11 cellular contexts compared by ENCODE assay signal in genomic region chr15:73368301-73369072, GRCh38. TPM values are rescaled to one million over a fixed set of nuclear protein-coding genes. Genes with fewer than 3 reads are reported as not detected.
DNase-seq lines count a peak whose midpoint lies in the region; ATAC-seq and TF ChIP-seq lines count a peak whose summit lies in the region.
"Had no signal": no experiment of that assay in that cellular context is flagged by ENCODE, and none has a peak within 500 bp of the region (broad histone marks: within the 10 kb centered on the region; RNA-seq: fewer than 3 reads in every experiment).

Gene HCN4, minus strand, starts transcription at chr15:73368958. Its CDS starts 688 bp downstream, at chr15:73368270.

- no peak for TF ChIP-seq CTCF in endodermal cell (conservative IDR thresholded peaks at IDR 0.05)
- no peak for TF ChIP-seq CTCF in nephron progenitor cell (IDR thresholded peaks at IDR 0.05)

- 0% methylated on average over 15 to 106 of the region's 106 CpGs for WGBS in endodermal cell (ENCODE audit: insufficient coverage in 1 of 2, insufficient read length in 1 of 2), 2 experiments

- no peak within 1 kb of the TSS for H3K27ac ChIP-seq in endodermal cell (ENCODE audit: low read depth, low read length)
- H3K27ac ChIP-seq: epithelial cell of prostate had no signal

- peaks cover 7% of the 10 kb centered on the region for H3K4me1 Mint-ChIP-seq in endodermal cell
- peaks cover 5% of the 10 kb centered on the region for H3K4me1 Mint-ChIP-seq in nephron progenitor cell
- H3K4me1 Mint-ChIP-seq in immature natural killer cell, result no peaks in the 10 kb centered on the region

- ATAC-seq in GM21786 (IDR thresholded peaks at IDR 0.05; ENCODE audit: unreplicated experiment) (no peak), GM21825 (IDR thresholded peaks at IDR 0.05; ENCODE audit: unreplicated experiment) (no peak)

- peaks cover 64% of the 10 kb centered on the region for H3K27me3 ChIP-seq in endodermal cell (ENCODE audit: control insufficient read depth, insufficient read depth, low read length, poor library complexity, severe bottlenecking)

- H3K9ac ChIP-seq in endodermal cell (ENCODE audit: extremely low read depth, low read length, poor library complexity, severe bottlenecking), result no peak within 1 kb of the TSS

- H3K4me3 ChIP-seq in endodermal cell (ENCODE audit: low read length), result peak within 1 kb of the TSS; percentile 70

- peaks cover 4% of the 10 kb centered on the region for H3K4me1 ChIP-seq in endodermal cell (ENCODE audit: control insufficient read depth, insufficient read depth, low read length)

- H3K9me3 ChIP-seq in endodermal cell (ENCODE audit: control insufficient read depth, low read length), result no peaks in the 10 kb centered on the region

- H3K36me3 ChIP-seq in endodermal cell (ENCODE audit: control insufficient read depth, insufficient read depth, low read length), result no peaks in the 10 kb centered on the region

- H3K27me3 Mint-ChIP-seq in endodermal cell (ENCODE audit: insufficient read depth), result peaks cover 61% of the 10 kb centered on the region
- peaks cover 84% of the 10 kb centered on the region for H3K27me3 Mint-ChIP-seq in nephron progenitor cell (ENCODE audit: low read depth, poor library complexity)
- H3K27me3 Mint-ChIP-seq in immature natural killer cell (ENCODE audit: low read depth in 3 of 3), result peaks cover 15 to 24% (median 16%) of the 10 kb centered on the region in 3 donors

- H3K27ac Mint-ChIP-seq in endodermal cell (no peak within 1 kb of the TSS), nephron progenitor cell (no peak within 1 kb of the TSS), immature natural killer cell (no peak within 1 kb of the TSS)

- H3K4me3 Mint-ChIP-seq in endodermal cell (peak within 1 kb of the TSS; percentile 55), nephron progenitor cell (peak within 1 kb of the TSS; percentile 76), immature natural killer cell (no peak within 1 kb of the TSS)

- H3K9me3 Mint-ChIP-seq in endodermal cell, result no peaks in the 10 kb centered on the region
- no peaks in the 10 kb centered on the region for H3K9me3 Mint-ChIP-seq in nephron progenitor cell
- H3K9me3 Mint-ChIP-seq in immature natural killer cell, result no peaks in the 10 kb centered on the region

- H3K36me3 Mint-ChIP-seq in endodermal cell (ENCODE audit: low read depth) (no peaks in the 10 kb centered on the region), nephron progenitor cell (ENCODE audit: low read depth) (no peaks in the 10 kb centered on the region), immature natural killer cell (no peaks in the 10 kb centered on the region)

- DNase-seq in COR-L47 (lab: John Stamatoyannopoulos, UW) (peak; percentile 53), NCI-H2171 (lab: John Stamatoyannopoulos, UW) (peak; percentile 38), endodermal cell (peak; percentile 91), nephron progenitor cell (peak; percentile 65), immature natural killer cell (no peak)
- no peak for DNase-seq in activated effector memory CD4-positive, alpha-beta T cell treated with Interleukin-2 at 50 U/mL for 16 hours
- DNase-seq: activated CD8-positive, alpha-beta memory T cell treated with anti-CD3 and anti-CD28 coated beads for 24 hours; NCI-H1048 had no signal

RNA-seq across cellular contexts. Expression of gene HCN4, which starts in this region (rescaled TPM):
- total RNA-seq in endodermal cell, result 1 to 10 TPM in 1 of 2 donors, under 1 TPM in 1; 0.82 to 3.1 TPM
- 2.1 TPM for polyA plus RNA-seq in endodermal cell (2013, experiment 1 of 2)
- 1.6 TPM for polyA plus RNA-seq in endodermal cell (2013, experiment 2 of 2)
- not detected for polyA plus RNA-seq in immature natural killer cell

Comparison
In these comparisons a context has a peak if more than half of its experiments do, and no peak if none do; other contexts are left out.
1. DNase-seq: peak in COR-L47 (single experiment), NCI-H2171 (single experiment), endodermal cell (single experiment) and nephron progenitor cell (single experiment); none in activated effector memory CD4-positive, alpha-beta T cell treated with Interleukin-2 at 50 U/mL for 16 hours (single experiment) and immature natural killer cell (0 of 3).
2. H3K4me3 Mint-ChIP-seq: peak in endodermal cell (single experiment) and nephron progenitor cell (single experiment); none in immature natural killer cell (0 of 5).